13 cellular contexts compared by ENCODE assay signal in the genomic region with DNA sequence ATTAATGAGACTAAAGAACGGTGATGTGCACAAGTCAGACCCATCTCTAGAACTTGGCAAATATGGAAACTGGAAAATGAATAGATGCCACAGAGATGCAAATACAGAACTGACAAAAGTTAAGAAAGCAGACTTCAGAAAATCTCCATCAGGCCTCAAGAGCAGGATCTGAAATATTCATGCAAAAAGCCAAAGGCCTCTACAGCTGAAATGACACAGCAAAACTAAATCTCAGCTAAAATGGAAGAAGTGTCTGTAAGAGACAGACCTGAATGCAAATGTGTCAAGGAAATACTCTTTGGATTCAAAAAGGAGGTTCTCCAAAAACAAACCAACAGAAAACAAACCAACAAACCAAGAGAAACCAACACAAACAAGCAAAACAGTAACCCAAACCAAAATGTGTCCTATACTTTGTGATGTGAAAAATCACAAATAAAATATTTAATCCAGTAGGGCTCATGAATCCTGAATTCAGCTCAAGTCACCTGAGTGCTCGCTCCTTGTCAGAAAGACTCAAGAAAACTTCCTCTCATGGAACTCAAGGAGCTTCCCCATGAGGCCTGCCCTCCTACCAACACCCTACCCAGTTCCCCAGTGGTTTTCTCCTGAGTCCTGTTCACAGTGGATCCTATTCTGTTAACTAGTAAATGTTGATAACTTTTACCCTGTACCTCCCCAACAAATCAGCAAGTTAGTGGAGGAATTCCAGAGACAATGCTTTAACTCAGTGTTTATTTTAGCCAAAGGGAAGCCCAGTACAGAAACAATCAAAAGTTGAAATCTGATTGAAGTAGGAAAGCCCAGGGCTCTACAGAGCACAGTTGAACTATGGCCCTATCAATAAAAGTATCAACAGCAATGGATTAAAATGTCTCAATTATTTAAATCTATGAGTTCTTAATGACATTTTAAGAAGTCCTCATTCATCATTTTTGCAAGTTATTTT. TPM values are rescaled to one million over a fixed set of nuclear protein-coding genes. Genes with fewer than 3 reads are reported as not detected.
DNase-seq lines count a peak whose midpoint lies in the region; ATAC-seq and TF ChIP-seq lines count a peak whose summit lies in the region.
"Had no signal": no experiment of that assay in that cellular context is flagged by ENCODE, and none has a peak within 500 bp of the region (broad histone marks: within the 10 kb centered on the region; RNA-seq: fewer than 3 reads in every experiment).

No MANE protein-coding gene starts in this region.

- H3K9me3 ChIP-seq in MM.1S (replicated peaks; ENCODE audit: insufficient read depth, low read length) (no peaks in the 10 kb centered on the region), thoracic aorta (no peaks in the 10 kb centered on the region)
- H3K9me3 ChIP-seq: MG63 had no signal

- H3K27ac ChIP-seq in MM.1S (ENCODE audit: low read length) = peak overlapping the region; percentile 51; the same call in 1 of the 2 replicates
- peak overlapping the region; percentile 40 to 89 for H3K27ac ChIP-seq in thoracic aorta

- peak overlapping the region; percentile 26 for H3K4me3 Mint-ChIP-seq in activated T-cell treated with anti-CD3 and anti-CD28 coated beads, Interleukin-2, amount 50 U/mL, for 24 hours
- H3K4me3 Mint-ChIP-seq: T-helper 2 cell treated with Interferon-gamma antibody and Interleukin-4, amounts not matched to agents 5 μg/mL and 100 μg/mL, for 36 hours had no signal

- no peaks in the 10 kb centered on the region for H3K27me3 Mint-ChIP-seq in activated T-cell treated with anti-CD3 and anti-CD28 coated beads, Interleukin-2, amount 50 U/mL, for 24 hours

- peaks cover 47% of the 10 kb centered on the region for H3K4me1 Mint-ChIP-seq in activated T-cell treated with anti-CD3 and anti-CD28 coated beads, Interleukin-2, amount 50 U/mL, for 24 hours (ENCODE audit: low read depth)

- H3K27ac Mint-ChIP-seq in activated T-cell treated with anti-CD3 and anti-CD28 coated beads, Interleukin-2, amount 50 U/mL, for 24 hours = peak overlapping the region; percentile 58
- H3K27ac Mint-ChIP-seq: T-helper 2 cell treated with Interferon-gamma antibody and Interleukin-4, amounts not matched to agents 5 μg/mL and 100 μg/mL, for 36 hours had no signal

- no peaks in the 10 kb centered on the region for H3K27me3 ChIP-seq in MM.1S (replicated peaks; ENCODE audit: insufficient read depth, low read length)
- no peaks in the 10 kb centered on the region for H3K27me3 ChIP-seq in thoracic aorta (replicated peaks; ENCODE audit: insufficient read depth)
- H3K27me3 ChIP-seq: MG63 had no signal

- no peak overlapping the region for H3K9ac ChIP-seq in MM.1S (ENCODE audit: low read length)

- no peak for TF ChIP-seq CTCF in MM.1S (IDR thresholded peaks at IDR 0.05; ENCODE audit: low read length)
- no peak for TF ChIP-seq CTCF in fibroblast of villous mesenchyme (IDR thresholded peaks at IDR 0.05; ENCODE audit: insufficient read depth, low read depth, low read length)
- TF ChIP-seq CTCF in thoracic aorta (IDR thresholded peaks at IDR 0.05) = no peak

- H3K4me1 ChIP-seq in MM.1S (ENCODE audit: low read length) (peaks cover 36% of the 10 kb centered on the region), thoracic aorta (ENCODE audit: control insufficient read depth in 1 of 2, low read depth in 2 of 2) (peaks cover 5 to 46% of the 10 kb centered on the region in 2 donors)

- H3K4me3 ChIP-seq in MM.1S (ENCODE audit: low read length) (0 out of 2 replicates have a peak overlapping the region, but pooled peaks have one; percentile 7), fibroblast of villous mesenchyme (ENCODE audit: low read depth, low read length) (no peak overlapping the region), thoracic aorta (no peak overlapping the region)
- H3K4me3 ChIP-seq: MG63 had no signal

- H3K36me3 ChIP-seq in MM.1S (replicated peaks; ENCODE audit: insufficient read depth, low read length) (no peaks in the 10 kb centered on the region; the same call in 1 of the 2 replicates), thoracic aorta (no peaks in the 10 kb centered on the region)

- H3K79me2 ChIP-seq in MM.1S (ENCODE audit: low read length) = peaks cover 66% of the 10 kb centered on the region

- ATAC-seq in thoracic aorta (ENCODE audit: insufficient number of reproducible peaks, low FRiP score, low read depth) = no peak
- no peak for ATAC-seq in GM19395 (IDR thresholded peaks at IDR 0.05; ENCODE audit: unreplicated experiment)

- no peaks in the 10 kb centered on the region for H4K20me1 ChIP-seq in MM.1S (ENCODE audit: insufficient read depth, low read length)

- peak overlapping the region; percentile 55 for H3K4me2 ChIP-seq in MM.1S (ENCODE audit: low read depth, low read length)

- H3K9me3 Mint-ChIP-seq in activated T-cell treated with anti-CD3 and anti-CD28 coated beads, Interleukin-2, amount 50 U/mL, for 24 hours = no peaks in the 10 kb centered on the region
- H3K9me3 Mint-ChIP-seq: T-helper 2 cell treated with Interferon-gamma antibody and Interleukin-4, amounts not matched to agents 5 μg/mL and 100 μg/mL, for 36 hours had no signal

- peaks cover 25% of the 10 kb centered on the region for H3F3A ChIP-seq in MM.1S (ENCODE audit: insufficient read depth, low read length)

- H3K36me3 Mint-ChIP-seq in activated T-cell treated with anti-CD3 and anti-CD28 coated beads, Interleukin-2, amount 50 U/mL, for 24 hours (ENCODE audit: low read depth) = peaks cover 88% of the 10 kb centered on the region

- no peak overlapping the region for H2AFZ ChIP-seq in MM.1S (ENCODE audit: low read length)

- DNase-seq in activated T-cell treated with anti-CD3 and anti-CD28 coated beads, Interleukin-2, amount 50 U/mL, for 24 hours = no peak
- no peak for DNase-seq in activated T-cell treated with anti-CD3 and anti-CD28 coated beads for 4 hours
- no peak for DNase-seq in MM.1S
- DNase-seq in fibroblast of villous mesenchyme (ENCODE audit: low read depth) = peak; percentile 45
- no peak for DNase-seq in thoracic aorta (ENCODE audit: low spot score)
- no peak for DNase-seq in nucleus accumbens (lab: John Stamatoyannopoulos, UW)
- DNase-seq in globus pallidus (ENCODE audit: low spot score) = no peak
- DNase-seq: activated gamma-delta T cell treated with Interleukin-2 at 50 U/mL for 16 hours, GF-D8, MG63, NCI-H82 had no signal

- H3K9me2 ChIP-seq in MM.1S (replicated peaks; ENCODE audit: insufficient read depth, low read length) = no peaks in the 10 kb centered on the region

RNA-seq across cellular contexts. Expression of a gene that starts 14.6 kb away (rescaled TPM):
- total RNA-seq in fibroblast of villous mesenchyme (66.7 and 88.5 TPM in 2 replicates), thoracic aorta (10 to 100 TPM; 42.9 to 58.8 TPM)

RNA-seq across cellular contexts. Expression of a gene that starts 14.7 kb away (rescaled TPM):
- total RNA-seq in fibroblast of villous mesenchyme (7.7 and 11.7 TPM in 2 replicates), thoracic aorta (1 to 10 TPM; 2.8 to 5.3 TPM)
